ENCODE assay signal across 10 cellular contexts in the genomic region with DNA sequence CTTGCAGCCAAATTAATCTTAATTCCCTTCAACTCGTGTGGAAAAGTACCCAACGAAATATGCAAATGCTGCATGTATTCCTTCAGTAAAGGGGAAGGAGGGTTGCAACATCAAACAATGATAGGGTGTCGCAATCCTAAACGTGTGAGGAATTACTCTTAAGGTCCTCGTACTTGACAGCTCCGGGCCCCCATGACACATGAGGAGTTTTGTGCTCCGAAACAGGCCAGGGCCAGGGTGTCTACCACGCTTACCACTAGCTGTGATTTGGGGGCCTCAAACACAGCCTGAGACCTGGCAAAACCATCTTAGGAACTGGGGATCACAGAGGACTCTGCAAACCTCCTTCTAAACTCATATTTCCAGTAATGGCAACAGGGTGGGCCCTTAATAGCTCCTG. TPM values are rescaled to one million over a fixed set of nuclear protein-coding genes. Genes with fewer than 3 reads are reported as not detected.
A peak's percentile ranks its signal among the peaks of the same experiment; 100 is the strongest.
DNase-seq lines count a peak whose midpoint lies in the region; ATAC-seq and TF ChIP-seq lines count a peak whose summit lies in the region.
"Had no signal": no experiment of that assay in that cellular context is flagged by ENCODE, and none has a peak within 500 bp of the region (broad histone marks: within the 10 kb centered on the region; RNA-seq: fewer than 3 reads in every experiment).

No MANE protein-coding gene starts in this region.

- H2AFZ ChIP-seq in OCI-LY7 (ENCODE audit: low read length) = no peak overlapping the region

- peak overlapping the region; percentile 54 for H3K27ac ChIP-seq in left ventricle myocardium inferior (replicated peaks)
- H3K27ac ChIP-seq in uterus = peak overlapping the region; percentile 55 to 77
- no peak overlapping the region for H3K27ac ChIP-seq in OCI-LY7 (ENCODE audit: low read depth, low read length, poor library complexity, severe bottlenecking)

- POLR2A ChIA-PET in OCI-LY7 (lab: Charles Lee) = interaction anchor here (0.6 to 1.1 kb wide), 2 partner anchors 10 to 222 kb away, joined by 3 to 5 read pairs; no protein-coding TSS in a partner anchor

- H3K4me3 ChIP-seq in left ventricle myocardium inferior (no peak overlapping the region), uterus (no peak overlapping the region), OCI-LY7 (ENCODE audit: low read depth, low read length, poor library complexity, severe bottlenecking) (no peak overlapping the region)

- no peaks in the 10 kb centered on the region for H3K79me2 ChIP-seq in OCI-LY7 (ENCODE audit: insufficient read depth, low read depth, low read length)

- H3K27me3 Mint-ChIP-seq in dendritic cell treated with granulocyte-macrophage colony-stimulating factor and Interleukin-4, amounts not matched to agents 40 ng/mL and 50 ng/mL, for 4 days = no peaks in the 10 kb centered on the region

- H3K9me2 ChIP-seq in OCI-LY7 (ENCODE audit: insufficient read depth, low read length) = no peaks in the 10 kb centered on the region

- TF ChIP-seq POLR2A in uterus (IDR thresholded peaks at IDR 0.05) = no peak

- CTCF ChIA-PET in OCI-LY7 (lab: Charles Lee; ENCODE audit: unreplicated experiment) = interaction anchor here (0.5 to 0.9 kb wide), 3 partner anchors 13 to 215 kb away, joined by 3 read pairs; no protein-coding TSS in a partner anchor

- ATAC-seq in left ventricle myocardium superior = no peak
- ATAC-seq in GM19455 (IDR thresholded peaks at IDR 0.05; ENCODE audit: unreplicated experiment) = no peak

- no TSS peak for BruUV-seq in OCI-LY7 (replicated peaks; lab: Mats Ljungman, UMichigan)

- peaks cover 81% of the 10 kb centered on the region for H3K4me1 Mint-ChIP-seq in dendritic cell treated with granulocyte-macrophage colony-stimulating factor and Interleukin-4, amounts not matched to agents 40 ng/mL and 50 ng/mL, for 4 days (ENCODE audit: low read depth)

- H3K27me3 ChIP-seq in left ventricle myocardium inferior (ENCODE audit: low read depth) = no peaks in the 10 kb centered on the region
- no peaks in the 10 kb centered on the region for H3K27me3 ChIP-seq in uterus

- H3K4me1 ChIP-seq in left ventricle myocardium inferior = peaks cover 27% of the 10 kb centered on the region
- H3K4me1 ChIP-seq in uterus = no peaks in the 10 kb centered on the region
- H3K4me1 ChIP-seq in OCI-LY7 (ENCODE audit: insufficient read depth, low read length, poor library complexity, severe bottlenecking) = peaks cover 30% of the 10 kb centered on the region

- H3K36me3 ChIP-seq in left ventricle myocardium inferior (no peaks in the 10 kb centered on the region), uterus (no peaks in the 10 kb centered on the region), OCI-LY7 (ENCODE audit: insufficient read depth, low read length) (no peaks in the 10 kb centered on the region)

- no peak for DNase-seq in left ventricle myocardium inferior
- DNase-seq in left ventricle myocardium superior = no peak
- DNase-seq in mesenteric fat pad (ENCODE audit: low spot score) = peak; percentile 85
- DNase-seq in uterus = peak; percentile 58 to 83
- DNase-seq in OCI-LY7 (ENCODE audit: low spot score) = no peak
- DNase-seq in RPMI8226 = no peak
- DNase-seq: endodermal cell; stimulated activated CD4-positive, alpha-beta T cell treated with anti-CD3 and anti-CD28 coated beads, Interleukin-2, amount 100 ng/mL, for 24 hours had no signal

- TF ChIP-seq CTCF in left ventricle myocardium inferior (IDR thresholded peaks at IDR 0.05; ENCODE audit: borderline replicate concordance) = no peak
- TF ChIP-seq CTCF in uterus (IDR thresholded peaks at IDR 0.05) = no peak
- no peak for TF ChIP-seq CTCF in OCI-LY7 (conservative IDR thresholded peaks at IDR 0.05; ENCODE audit: low read length)

- peak overlapping the region; percentile 9 for H3K4me3 Mint-ChIP-seq in dendritic cell treated with granulocyte-macrophage colony-stimulating factor and Interleukin-4, amounts not matched to agents 40 ng/mL and 50 ng/mL, for 4 days
- H3K4me3 Mint-ChIP-seq: endodermal cell had no signal

- intact Hi-C loops in left ventricle myocardium inferior (cut with micrococcal nuclease) (loop anchor here (5.0 kb wide), 1 partner anchor 157 kb away; no protein-coding TSS in a partner anchor), left ventricle myocardium superior (cut with micrococcal nuclease) (no loop called here), uterus (cut with DNase I; ENCODE audit: low total_unique reads) (no loop called here), OCI-LY7 (cut with micrococcal nuclease; ENCODE audit: unreplicated experiment) (no loop called here)
- intact Hi-C loops in dendritic cell treated with granulocyte-macrophage colony-stimulating factor and Interleukin-4, amounts not matched to agents 40 ng/mL and 50 ng/mL, for 4 days (cut with micrococcal nuclease) = loop anchor here (2.0 to 10.0 kb wide), 3 partner anchors 16 to 122 kb away; partner anchors contain the start of gene TMED10

- peak overlapping the region; percentile 98 for H3K27ac Mint-ChIP-seq in dendritic cell treated with granulocyte-macrophage colony-stimulating factor and Interleukin-4, amounts not matched to agents 40 ng/mL and 50 ng/mL, for 4 days
- H3K27ac Mint-ChIP-seq: endodermal cell had no signal

- no peaks in the 10 kb centered on the region for H3K36me3 Mint-ChIP-seq in dendritic cell treated with granulocyte-macrophage colony-stimulating factor and Interleukin-4, amounts not matched to agents 40 ng/mL and 50 ng/mL, for 4 days (ENCODE audit: low read depth)

- H3K9me3 ChIP-seq in left ventricle myocardium inferior (replicated peaks) = no peaks in the 10 kb centered on the region
- no peaks in the 10 kb centered on the region for H3K9me3 ChIP-seq in uterus
- H3K9me3 ChIP-seq in OCI-LY7 (ENCODE audit: low read length) = no peaks in the 10 kb centered on the region

- no peak overlapping the region for H3K4me2 ChIP-seq in OCI-LY7 (ENCODE audit: low read length)

- H3K9me3 Mint-ChIP-seq in dendritic cell treated with granulocyte-macrophage colony-stimulating factor and Interleukin-4, amounts not matched to agents 40 ng/mL and 50 ng/mL, for 4 days = no peaks in the 10 kb centered on the region
- H3K9me3 Mint-ChIP-seq: endodermal cell had no signal

- H4K20me1 ChIP-seq in OCI-LY7 (ENCODE audit: insufficient read depth, low read length) = no peaks in the 10 kb centered on the region

RNA-seq across cellular contexts. Expression of gene FOS, which starts 20.4 kb away (rescaled TPM):
- total RNA-seq in left ventricle myocardium inferior = 9.7 TPM
- total RNA-seq in left ventricle myocardium superior = 25.4 TPM
- 1,900 TPM for total RNA-seq in mesenteric fat pad
- total RNA-seq in uterus = 1,000 to 10,000 TPM in 1 of 4 donors, 100 to 1,000 TPM in 2, 10 to 100 TPM in 1; 29.2 to 1,111 (median 137) TPM
- 12.4 and 16.9 TPM in 2 replicates for total RNA-seq in OCI-LY7 (2014; rRNA removed; shearing (Covaris generic))
- 3.3 and 4.6 TPM in 2 replicates for total RNA-seq in OCI-LY7 (2022)

Comparison
In these comparisons a context has a peak if more than half of its experiments do, and no peak if none do; other contexts are left out.
1. intact Hi-C loops: an anchor here in left ventricle myocardium inferior (5.0 kb wide) and dendritic cell treated with granulocyte-macrophage colony-stimulating factor and Interleukin-4, amounts not matched to agents 40 ng/mL and 50 ng/mL, for 4 days (2.0 to 10.0 kb wide); none called in left ventricle myocardium superior, uterus and OCI-LY7.
2. DNase-seq: peak in mesenteric fat pad (single experiment) and uterus (2 of 2); none in left ventricle myocardium inferior (single experiment), left ventricle myocardium superior (single experiment), OCI-LY7 (single experiment) and RPMI8226 (single experiment).